1 cellular context compared by ENCODE assay signal in the genomic region with DNA sequence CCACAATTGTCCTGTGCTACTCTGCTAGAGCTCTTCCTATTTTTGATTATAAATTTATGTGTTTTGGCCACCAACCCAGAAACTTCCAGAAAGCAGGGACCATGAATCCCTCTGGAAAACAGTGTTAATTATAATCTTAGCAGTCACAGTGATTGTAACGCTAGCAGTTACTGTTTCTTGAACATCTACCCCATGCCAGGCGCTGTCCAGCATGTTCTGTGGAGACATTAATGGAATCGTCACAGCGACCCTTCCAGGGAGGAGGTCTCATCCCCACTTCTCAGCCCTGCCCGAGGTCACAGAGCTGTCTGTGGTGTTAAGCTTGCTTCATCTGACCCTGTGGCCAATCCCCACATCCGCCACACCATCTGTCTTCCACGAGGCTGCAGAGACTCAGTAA.
TF ChIP-seq lines count a peak whose summit lies in the region.

No MANE protein-coding gene starts in this region.

TF ChIP-seq in HEK293, 187 proteins besides CTCF, POLR2A, EP300 and RAD21 (continued from another document):
- peak; percentile 81 for TF ChIP-seq REST (tag by site-specific recombination; IDR thresholded peaks at IDR 0.05)
